ENCODE assay signal across 2 cellular contexts in the genomic region with DNA sequence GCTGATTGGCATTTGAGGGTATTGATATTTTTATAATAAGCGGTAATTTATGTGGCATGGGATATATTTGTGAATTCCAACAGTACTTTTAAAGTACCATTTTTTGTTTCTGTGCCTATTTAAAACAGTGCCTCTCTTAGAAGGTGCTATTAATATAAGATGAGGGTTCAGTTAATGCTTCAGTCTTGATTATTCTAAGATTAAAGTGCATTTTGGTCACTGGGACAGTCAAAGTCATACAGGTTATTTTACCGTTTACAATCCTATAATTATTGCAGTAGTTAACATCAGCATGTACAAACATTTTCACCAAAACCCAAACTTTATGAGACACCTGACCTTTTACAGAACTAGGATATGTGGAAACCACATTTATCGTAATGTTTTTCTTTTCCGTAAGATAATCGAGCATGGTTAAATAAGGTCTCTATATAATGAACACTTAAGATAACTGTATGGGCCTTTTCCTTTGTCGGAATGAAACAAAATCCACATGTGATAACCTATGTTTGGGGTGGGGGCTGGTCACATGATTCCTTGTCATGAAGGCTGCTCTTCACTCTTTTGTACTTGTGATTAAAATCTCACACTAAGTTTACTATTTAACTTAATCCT.
TF ChIP-seq lines count a peak whose summit lies in the region.

No MANE protein-coding gene starts in this region.

TF ChIP-seq in A549, 52 proteins besides CTCF, POLR2A, EP300 and RAD21:
- TF ChIP-seq NPAS2 (CRISPR knock-in tag; IDR thresholded peaks at IDR 0.05; ENCODE audit: borderline replicate concordance) = no peak
- no peak for TF ChIP-seq ZSCAN20 (CRISPR knock-in tag; IDR thresholded peaks at IDR 0.05)

TF ChIP-seq in GM12878, 131 proteins besides CTCF, POLR2A, EP300 and RAD21:
- TF ChIP-seq STAT1 (conservative IDR thresholded peaks at IDR 0.05) = no peak
- TF ChIP-seq KDM1A (IDR thresholded peaks at IDR 0.05; ENCODE audit: borderline replicate concordance) = no peak
- no peak for TF ChIP-seq HSF1 (IDR thresholded peaks at IDR 0.05; ENCODE audit: low read depth, low read length)
- TF ChIP-seq MEF2B (IDR thresholded peaks at IDR 0.05; ENCODE audit: partially characterized antibody, poor library complexity, severe bottlenecking) = no peak
- TF ChIP-seq BCL3 (IDR thresholded peaks at IDR 0.05; ENCODE audit: borderline replicate concordance, insufficient read depth, low read depth, low read length, poor library complexity, severe bottlenecking) = no peak
- TF ChIP-seq, protein P1, sequence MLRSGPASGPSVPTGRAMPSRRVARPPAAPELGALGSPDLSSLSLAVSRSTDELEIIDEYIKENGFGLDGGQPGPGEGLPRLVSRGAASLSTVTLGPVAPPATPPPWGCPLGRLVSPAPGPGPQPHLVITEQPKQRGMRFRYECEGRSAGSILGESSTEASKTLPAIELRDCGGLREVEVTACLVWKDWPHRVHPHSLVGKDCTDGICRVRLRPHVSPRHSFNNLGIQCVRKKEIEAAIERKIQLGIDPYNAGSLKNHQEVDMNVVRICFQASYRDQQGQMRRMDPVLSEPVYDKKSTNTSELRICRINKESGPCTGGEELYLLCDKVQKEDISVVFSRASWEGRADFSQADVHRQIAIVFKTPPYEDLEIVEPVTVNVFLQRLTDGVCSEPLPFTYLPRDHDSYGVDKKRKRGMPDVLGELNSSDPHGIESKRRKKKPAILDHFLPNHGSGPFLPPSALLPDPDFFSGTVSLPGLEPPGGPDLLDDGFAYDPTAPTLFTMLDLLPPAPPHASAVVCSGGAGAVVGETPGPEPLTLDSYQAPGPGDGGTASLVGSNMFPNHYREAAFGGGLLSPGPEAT (IDR thresholded peaks at IDR 0.05; ENCODE audit: low read depth) = no peak
- no peak for TF ChIP-seq ZNF24 (IDR thresholded peaks at IDR 0.05)
- TF ChIP-seq, protein P2, sequence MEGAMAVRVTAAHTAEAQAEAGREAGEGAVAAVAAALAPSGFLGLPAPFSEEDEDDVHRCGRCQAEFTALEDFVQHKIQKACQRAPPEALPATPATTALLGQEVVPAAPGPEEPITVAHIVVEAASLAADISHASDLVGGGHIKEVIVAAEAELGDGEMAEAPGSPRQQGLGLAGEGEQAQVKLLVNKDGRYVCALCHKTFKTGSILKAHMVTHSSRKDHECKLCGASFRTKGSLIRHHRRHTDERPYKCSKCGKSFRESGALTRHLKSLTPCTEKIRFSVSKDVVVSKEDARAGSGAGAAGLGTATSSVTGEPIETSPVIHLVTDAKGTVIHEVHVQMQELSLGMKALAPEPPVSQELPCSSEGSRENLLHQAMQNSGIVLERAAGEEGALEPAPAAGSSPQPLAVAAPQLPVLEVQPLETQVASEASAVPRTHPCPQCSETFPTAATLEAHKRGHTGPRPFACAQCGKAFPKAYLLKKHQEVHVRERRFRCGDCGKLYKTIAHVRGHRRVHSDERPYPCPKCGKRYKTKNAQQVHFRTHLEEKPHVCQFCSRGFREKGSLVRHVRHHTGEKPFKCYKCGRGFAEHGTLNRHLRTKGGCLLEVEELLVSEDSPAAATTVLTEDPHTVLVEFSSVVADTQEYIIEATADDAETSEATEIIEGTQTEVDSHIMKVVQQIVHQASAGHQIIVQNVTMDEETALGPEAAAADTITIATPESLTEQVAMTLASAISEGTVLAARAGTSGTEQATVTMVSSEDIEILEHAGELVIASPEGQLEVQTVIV (IDR thresholded peaks at IDR 0.05; ENCODE audit: borderline replicate concordance, partially characterized antibody) = no peak
- TF ChIP-seq NFXL1 (IDR thresholded peaks at IDR 0.05; ENCODE audit: borderline replicate concordance) = no peak
- TF ChIP-seq, protein P3, sequence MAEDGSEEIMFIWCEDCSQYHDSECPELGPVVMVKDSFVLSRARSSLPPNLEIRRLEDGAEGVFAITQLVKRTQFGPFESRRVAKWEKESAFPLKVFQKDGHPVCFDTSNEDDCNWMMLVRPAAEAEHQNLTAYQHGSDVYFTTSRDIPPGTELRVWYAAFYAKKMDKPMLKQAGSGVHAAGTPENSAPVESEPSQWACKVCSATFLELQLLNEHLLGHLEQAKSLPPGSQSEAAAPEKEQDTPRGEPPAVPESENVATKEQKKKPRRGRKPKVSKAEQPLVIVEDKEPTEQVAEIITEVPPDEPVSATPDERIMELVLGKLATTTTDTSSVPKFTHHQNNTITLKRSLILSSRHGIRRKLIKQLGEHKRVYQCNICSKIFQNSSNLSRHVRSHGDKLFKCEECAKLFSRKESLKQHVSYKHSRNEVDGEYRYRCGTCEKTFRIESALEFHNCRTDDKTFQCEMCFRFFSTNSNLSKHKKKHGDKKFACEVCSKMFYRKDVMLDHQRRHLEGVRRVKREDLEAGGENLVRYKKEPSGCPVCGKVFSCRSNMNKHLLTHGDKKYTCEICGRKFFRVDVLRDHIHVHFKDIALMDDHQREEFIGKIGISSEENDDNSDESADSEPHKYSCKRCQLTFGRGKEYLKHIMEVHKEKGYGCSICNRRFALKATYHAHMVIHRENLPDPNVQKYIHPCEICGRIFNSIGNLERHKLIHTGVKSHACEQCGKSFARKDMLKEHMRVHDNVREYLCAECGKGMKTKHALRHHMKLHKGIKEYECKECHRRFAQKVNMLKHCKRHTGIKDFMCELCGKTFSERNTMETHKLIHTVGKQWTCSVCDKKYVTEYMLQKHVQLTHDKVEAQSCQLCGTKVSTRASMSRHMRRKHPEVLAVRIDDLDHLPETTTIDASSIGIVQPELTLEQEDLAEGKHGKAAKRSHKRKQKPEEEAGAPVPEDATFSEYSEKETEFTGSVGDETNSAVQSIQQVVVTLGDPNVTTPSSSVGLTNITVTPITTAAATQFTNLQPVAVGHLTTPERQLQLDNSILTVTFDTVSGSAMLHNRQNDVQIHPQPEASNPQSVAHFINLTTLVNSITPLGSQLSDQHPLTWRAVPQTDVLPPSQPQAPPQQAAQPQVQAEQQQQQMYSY (CRISPR knock-in tag; IDR thresholded peaks at IDR 0.05) = no peak
- TF ChIP-seq, protein P4, sequence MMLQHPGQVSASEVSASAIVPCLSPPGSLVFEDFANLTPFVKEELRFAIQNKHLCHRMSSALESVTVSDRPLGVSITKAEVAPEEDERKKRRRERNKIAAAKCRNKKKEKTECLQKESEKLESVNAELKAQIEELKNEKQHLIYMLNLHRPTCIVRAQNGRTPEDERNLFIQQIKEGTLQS (IDR thresholded peaks at IDR 0.05; ENCODE audit: borderline replicate concordance, extremely low read depth, low read depth, low read length) = no peak
- no peak for TF ChIP-seq JUNB (IDR thresholded peaks at IDR 0.05)
- TF ChIP-seq KLF5 (IDR thresholded peaks at IDR 0.05; ENCODE audit: partially characterized antibody) = no peak
- TF ChIP-seq CHD1 (IDR thresholded peaks at IDR 0.05; ENCODE audit: low read depth, low read length) = no peak
- TF ChIP-seq IRF3 (IDR thresholded peaks at IDR 0.05) = no peak
- TF ChIP-seq FOXM1 (IDR thresholded peaks at IDR 0.05; ENCODE audit: low read depth, low read length) = no peak
- TF ChIP-seq, protein P5, sequence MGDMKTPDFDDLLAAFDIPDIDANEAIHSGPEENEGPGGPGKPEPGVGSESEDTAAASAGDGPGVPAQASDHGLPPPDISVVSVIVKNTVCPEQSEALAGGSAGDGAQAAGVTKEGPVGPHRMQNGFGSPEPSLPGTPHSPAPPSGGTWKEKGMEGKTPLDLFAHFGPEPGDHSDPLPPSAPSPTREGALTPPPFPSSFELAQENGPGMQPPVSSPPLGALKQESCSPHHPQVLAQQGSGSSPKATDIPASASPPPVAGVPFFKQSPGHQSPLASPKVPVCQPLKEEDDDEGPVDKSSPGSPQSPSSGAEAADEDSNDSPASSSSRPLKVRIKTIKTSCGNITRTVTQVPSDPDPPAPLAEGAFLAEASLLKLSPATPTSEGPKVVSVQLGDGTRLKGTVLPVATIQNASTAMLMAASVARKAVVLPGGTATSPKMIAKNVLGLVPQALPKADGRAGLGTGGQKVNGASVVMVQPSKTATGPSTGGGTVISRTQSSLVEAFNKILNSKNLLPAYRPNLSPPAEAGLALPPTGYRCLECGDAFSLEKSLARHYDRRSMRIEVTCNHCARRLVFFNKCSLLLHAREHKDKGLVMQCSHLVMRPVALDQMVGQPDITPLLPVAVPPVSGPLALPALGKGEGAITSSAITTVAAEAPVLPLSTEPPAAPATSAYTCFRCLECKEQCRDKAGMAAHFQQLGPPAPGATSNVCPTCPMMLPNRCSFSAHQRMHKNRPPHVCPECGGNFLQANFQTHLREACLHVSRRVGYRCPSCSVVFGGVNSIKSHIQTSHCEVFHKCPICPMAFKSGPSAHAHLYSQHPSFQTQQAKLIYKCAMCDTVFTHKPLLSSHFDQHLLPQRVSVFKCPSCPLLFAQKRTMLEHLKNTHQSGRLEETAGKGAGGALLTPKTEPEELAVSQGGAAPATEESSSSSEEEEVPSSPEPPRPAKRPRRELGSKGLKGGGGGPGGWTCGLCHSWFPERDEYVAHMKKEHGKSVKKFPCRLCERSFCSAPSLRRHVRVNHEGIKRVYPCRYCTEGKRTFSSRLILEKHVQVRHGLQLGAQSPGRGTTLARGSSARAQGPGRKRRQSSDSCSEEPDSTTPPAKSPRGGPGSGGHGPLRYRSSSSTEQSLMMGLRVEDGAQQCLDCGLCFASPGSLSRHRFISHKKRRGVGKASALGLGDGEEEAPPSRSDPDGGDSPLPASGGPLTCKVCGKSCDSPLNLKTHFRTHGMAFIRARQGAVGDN (IDR thresholded peaks at IDR 0.05) = no peak
- TF ChIP-seq MXI1 (IDR thresholded peaks at IDR 0.05; ENCODE audit: low read depth, low read length) = no peak
TF ChIP-seq in GM12878: peak in this region for 0.
